8 cellular contexts compared by ENCODE assay signal in genomic region chr12:121804417-121805111, GRCh38. TPM values are rescaled to one million over a fixed set of nuclear protein-coding genes. Genes with fewer than 3 reads are reported as not detected.
DNase-seq lines count a peak whose midpoint lies in the region; ATAC-seq, FAIRE-seq and TF ChIP-seq lines count a peak whose summit lies in the region.

No MANE protein-coding gene starts in this region.

- H3K79me2 ChIP-seq in keratinocyte (ENCODE audit: control insufficient read depth, insufficient read depth, low read length): peaks cover 46% of the 10 kb centered on the region

- no peaks in the 10 kb centered on the region for H3K9me3 ChIP-seq in SJSA1 (replicated peaks)
- no peaks in the 10 kb centered on the region for H3K9me3 ChIP-seq in keratinocyte (ENCODE audit: control insufficient read depth, low read depth, low read length)

- FAIRE-seq in keratinocyte (lab: Jason Lieb, UNC): no peak

- H4K20me1 ChIP-seq in keratinocyte (ENCODE audit: control insufficient read depth, extremely low read depth, insufficient read depth, low read length): peaks cover 4% of the 10 kb centered on the region

- peak; percentile 79 for DNase-seq in activated CD8-positive, alpha-beta memory T cell treated with anti-CD3 and anti-CD28 coated beads for 24 hours
- DNase-seq in activated CD8-positive, alpha-beta memory T cell treated with anti-CD3 and anti-CD28 coated beads, Interleukin-2, amount 50 U/mL, for 48 hours: no peak
- DNase-seq in SJSA1 (ENCODE audit: low read depth in 1 of 2, low spot score in 2 of 2) (peak in 1 of 2 experiments; percentile 28), astrocyte of the spinal cord (ENCODE audit: low read depth, low spot score) (peak; percentile 43), keratinocyte (ENCODE audit: low read depth, low spot score) (no peak)
- DNase-seq in stimulated activated CD4-positive, alpha-beta T cell treated with anti-CD3 and anti-CD28 coated beads, Interleukin-2, amount 100 ng/mL, for 24 hours: peak; percentile 60 to 65

- H3K36me3 ChIP-seq in SJSA1: peaks cover 39% of the 10 kb centered on the region
- H3K36me3 ChIP-seq in keratinocyte (ENCODE audit: control insufficient read depth in 2 of 2, extremely low read depth in 1 of 2, insufficient read depth in 2 of 2, low read length in 2 of 2): peaks cover 9 to 19% of the 10 kb centered on the region in 2 experiments

- no peak for ATAC-seq in GM21515 (IDR thresholded peaks at IDR 0.05; ENCODE audit: unreplicated experiment)
- ATAC-seq in HG03108 (IDR thresholded peaks at IDR 0.05; ENCODE audit: unreplicated experiment): no peak

- peak overlapping the region; percentile 53 for H3K4me3 ChIP-seq in SJSA1
- H3K4me3 ChIP-seq in astrocyte of the spinal cord (ENCODE audit: low read depth, low read length): peak overlapping the region; percentile 69
- H3K4me3 ChIP-seq in keratinocyte (ENCODE audit: control insufficient read depth in 2 of 3, extremely low read depth in 1 of 3, insufficient read depth in 2 of 3, low read depth in 1 of 3, low read length in 3 of 3): peak overlapping the region; percentile 65 to 86 (median 82)

- H3K27ac ChIP-seq in SJSA1 (peak overlapping the region; percentile 38), keratinocyte (ENCODE audit: control insufficient read depth, insufficient read depth, low read length) (peak overlapping the region; percentile 46)

- H3K27me3 ChIP-seq in SJSA1 (replicated peaks) (no peaks in the 10 kb centered on the region), keratinocyte (ENCODE audit: control insufficient read depth, extremely low read depth, insufficient read depth, low read length) (no peaks in the 10 kb centered on the region)

- H3K9me1 ChIP-seq in keratinocyte (ENCODE audit: control insufficient read depth, extremely low read depth, insufficient read depth, low read length): no peaks in the 10 kb centered on the region

- H3K4me2 ChIP-seq in keratinocyte (ENCODE audit: control insufficient read depth, extremely low read depth, insufficient read depth, low read depth, low read length): peak overlapping the region; percentile 99

- H2AFZ ChIP-seq in keratinocyte (ENCODE audit: control insufficient read depth, low read length): no peak overlapping the region

- H3K4me1 ChIP-seq in SJSA1 (replicated peaks) (peaks cover 43% of the 10 kb centered on the region), keratinocyte (ENCODE audit: control insufficient read depth, extremely low read depth, insufficient read depth, low read length) (peaks cover 27% of the 10 kb centered on the region)

- in situ Hi-C loops in astrocyte of the spinal cord (cut with HindIII; ENCODE audit: low sequenced_read_pairs): no loop called here

- dilution Hi-C loops in keratinocyte (cut with MboI; ENCODE audit: extremely low pct_ligation_motif_present, low sequenced_read_pairs): no loop called here

- TF ChIP-seq CTCF in astrocyte of the spinal cord (IDR thresholded peaks at IDR 0.05; ENCODE audit: low read depth, low read length) (no peak), keratinocyte (optimal IDR thresholded peaks at IDR 0.05 in 1 of 3, IDR thresholded peaks at IDR 0.05 in 1 of 3, conservative IDR thresholded peaks at IDR 0.05 in 1 of 3; ENCODE audit: extremely low read depth in 1 of 3, insufficient read depth in 2 of 3, low read length in 3 of 3) (no peak)

- peak overlapping the region; percentile 98 for H3K9ac ChIP-seq in keratinocyte (ENCODE audit: control insufficient read depth, extremely low read depth, insufficient read depth, low read length)

RNA-seq across cellular contexts. Expression of gene SETD1B, which starts 0.8 kb away (rescaled TPM):
- 1.3 and 1.7 TPM in 2 replicates for total RNA-seq in SJSA1 (2014; rRNA removed; shearing (Covaris generic))
- polyA plus RNA-seq in keratinocyte: 0.71 to 1.2 TPM (median 0.72 TPM) in 3 replicates
- 2.3 TPM for polyA plus RNA-seq in keratinocyte (2011; ENCODE audit: low read depth)
- 0.83 and 1.4 TPM in 2 replicates for polyA plus RNA-seq in keratinocyte (2011; cell fraction: cytosol; rRNA removed)
- 7.9 and 9.7 TPM in 2 replicates for polyA plus RNA-seq in keratinocyte (2011; cell fraction: nucleus; rRNA removed)
- 5.2 and 6.0 TPM in 2 replicates for polyA plus RNA-seq in keratinocyte (2012; ENCODE audit: low replicate concordance)
- polyA minus RNA-seq in keratinocyte: 1.5 to 8.6 TPM (median 2.4 TPM) in 3 replicates
- polyA minus RNA-seq in keratinocyte (2011; cell fraction: cytosol; rRNA and poly(A)+ RNA removed): 4.0 TPM
- 5.5 and 6.5 TPM in 2 replicates for polyA minus RNA-seq in keratinocyte (2011; cell fraction: nucleus; rRNA and poly(A)+ RNA removed)

RNA-seq across cellular contexts. Expression of gene RHOF, which starts 11.1 kb away (rescaled TPM):
- 1.6 and 4.0 TPM in 2 replicates for total RNA-seq in SJSA1 (2014; rRNA removed; shearing (Covaris generic))
- polyA plus RNA-seq in keratinocyte: 2.8 to 4.3 TPM (median 4.1 TPM) in 3 replicates
- 3.3 TPM for polyA plus RNA-seq in keratinocyte (2011; ENCODE audit: low read depth)
- 3.1 and 5.3 TPM in 2 replicates for polyA plus RNA-seq in keratinocyte (2011; cell fraction: cytosol; rRNA removed)
- polyA plus RNA-seq in keratinocyte (2011; cell fraction: nucleus; rRNA removed): 4.8 and 5.9 TPM in 2 replicates
- polyA plus RNA-seq in keratinocyte (2012; ENCODE audit: low replicate concordance): 2.5 and 6.1 TPM in 2 replicates
- 7.0 to 7.7 TPM (median 7.7 TPM) in 3 replicates for polyA minus RNA-seq in keratinocyte
- 11.5 TPM for polyA minus RNA-seq in keratinocyte (2011; cell fraction: cytosol; rRNA and poly(A)+ RNA removed)
- 3.7 and 4.3 TPM in 2 replicates for polyA minus RNA-seq in keratinocyte (2011; cell fraction: nucleus; rRNA and poly(A)+ RNA removed)

RNA-seq across cellular contexts. Expression of gene HPD, which starts 54.1 kb away (rescaled TPM):
- total RNA-seq in SJSA1 (2014; rRNA removed; shearing (Covaris generic)): 0.11 TPM in 1 of 2 replicates, not detected in the other
- polyA plus RNA-seq in keratinocyte: not detected in 3 replicates
- not detected for polyA plus RNA-seq in keratinocyte (2011; ENCODE audit: low read depth)
- polyA plus RNA-seq in keratinocyte (2011; cell fraction: cytosol; rRNA removed): not detected in 2 replicates
- polyA plus RNA-seq in keratinocyte (2011; cell fraction: nucleus; rRNA removed): not detected in 2 replicates
- not detected in 2 replicates for polyA plus RNA-seq in keratinocyte (2012; ENCODE audit: low replicate concordance)
- polyA minus RNA-seq in keratinocyte: not detected in 3 replicates
- not detected for polyA minus RNA-seq in keratinocyte (2011; cell fraction: cytosol; rRNA and poly(A)+ RNA removed)
- not detected in 2 replicates for polyA minus RNA-seq in keratinocyte (2011; cell fraction: nucleus; rRNA and poly(A)+ RNA removed)

Comparison
In these comparisons a context has a peak if more than half of its experiments do, and no peak if none do; other contexts are left out.
1. DNase-seq: peak in activated CD8-positive, alpha-beta memory T cell treated with anti-CD3 and anti-CD28 coated beads for 24 hours (single experiment), astrocyte of the spinal cord (single experiment) and stimulated activated CD4-positive, alpha-beta T cell treated with anti-CD3 and anti-CD28 coated beads, Interleukin-2, amount 100 ng/mL, for 24 hours (2 of 2); none in activated CD8-positive, alpha-beta memory T cell treated with anti-CD3 and anti-CD28 coated beads, Interleukin-2, amount 50 U/mL, for 48 hours (single experiment) and keratinocyte (single experiment).
2. Peak in every context shown above with its lines, with median percentiles within 50 percentile points of each other: H3K4me3 ChIP-seq.